8 cellular contexts compared by ENCODE assay signal in the genomic region with DNA sequence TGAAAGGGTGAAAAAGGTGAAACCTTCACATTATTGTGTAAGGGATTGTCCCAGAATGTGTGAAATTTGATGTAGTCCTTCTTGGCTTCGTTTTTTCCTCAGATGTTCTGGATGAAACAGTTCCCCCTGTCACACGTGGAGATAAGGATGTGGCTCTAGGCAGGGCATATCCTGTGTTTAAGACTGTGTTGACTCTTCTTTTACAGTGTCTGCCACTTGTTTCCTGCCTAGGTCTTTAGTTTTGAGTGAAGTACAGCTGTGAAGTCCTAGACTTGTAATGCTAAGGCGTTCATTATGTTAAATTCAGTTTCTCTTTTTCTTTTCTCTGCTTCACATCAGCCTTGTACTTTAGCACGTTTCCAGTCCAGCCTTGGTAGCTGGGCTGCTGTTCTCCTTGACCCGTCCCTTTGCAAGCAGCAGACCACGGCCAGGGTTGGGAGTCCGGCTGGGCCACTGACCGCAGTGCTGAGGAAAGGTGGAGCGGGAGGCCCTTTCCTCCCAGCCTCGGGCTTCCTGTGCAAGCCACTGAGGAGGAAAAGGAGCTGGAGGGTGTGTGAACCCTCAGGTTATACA. TPM values are rescaled to one million over a fixed set of nuclear protein-coding genes. Genes with fewer than 3 reads are reported as not detected.
A peak's percentile ranks its signal among the peaks of the same experiment; 100 is the strongest.
DNase-seq lines count a peak whose midpoint lies in the region; ATAC-seq and TF ChIP-seq lines count a peak whose summit lies in the region.

No MANE protein-coding gene starts in this region.

- H3K27me3 Mint-ChIP-seq in activated T-cell treated with anti-CD3 and anti-CD28 coated beads, Interleukin-2, amount 50 U/mL, for 4 hours (ENCODE audit: low read depth): no peaks in the 10 kb centered on the region
- no peaks in the 10 kb centered on the region for H3K27me3 Mint-ChIP-seq in stimulated activated naive CD8-positive, alpha-beta T cell treated with anti-CD3 and anti-CD28 coated beads, Interleukin-15, amount 100 ng/mL, for 72 hours

- 22% methylated on average over 10 of the region's 10 CpGs for WGBS in right cardiac atrium

- H3K9me3 ChIP-seq in right cardiac atrium (ENCODE audit: control insufficient read depth, low read length): no peaks in the 10 kb centered on the region

- peak overlapping the region; percentile 84 for H3K4me3 Mint-ChIP-seq in activated T-cell treated with anti-CD3 and anti-CD28 coated beads, Interleukin-2, amount 50 U/mL, for 4 hours
- H3K4me3 Mint-ChIP-seq in stimulated activated naive CD8-positive, alpha-beta T cell treated with anti-CD3 and anti-CD28 coated beads, Interleukin-15, amount 100 ng/mL, for 72 hours: peak overlapping the region; percentile 93 to 95

- H3K9me3 Mint-ChIP-seq in activated T-cell treated with anti-CD3 and anti-CD28 coated beads, Interleukin-2, amount 50 U/mL, for 4 hours: no peaks in the 10 kb centered on the region
- no peaks in the 10 kb centered on the region for H3K9me3 Mint-ChIP-seq in stimulated activated naive CD8-positive, alpha-beta T cell treated with anti-CD3 and anti-CD28 coated beads, Interleukin-15, amount 100 ng/mL, for 72 hours

- in situ Hi-C loops in GM13977 (cut with MboI; ENCODE audit: low pct_unique_long_range_greater_than_20kb, low sequenced_read_pairs, unreplicated experiment): no loop called here

- TF ChIP-seq EP300 in Ishikawa (IDR thresholded peaks at IDR 0.05; ENCODE audit: borderline replicate concordance): no peak

- H3K27ac ChIP-seq in right cardiac atrium (ENCODE audit: low read length): peak overlapping the region; percentile 26

- no peaks in the 10 kb centered on the region for H3K27me3 ChIP-seq in right cardiac atrium (ENCODE audit: control insufficient read depth, insufficient read depth)

- H3K4me3 ChIP-seq in right cardiac atrium (ENCODE audit: low read length): no peak overlapping the region

- H3K27ac Mint-ChIP-seq in stimulated activated naive CD8-positive, alpha-beta T cell treated with anti-CD3 and anti-CD28 coated beads, Interleukin-15, amount 100 ng/mL, for 72 hours: peak overlapping the region; percentile 93 to 96

- H3K4me1 Mint-ChIP-seq in activated T-cell treated with anti-CD3 and anti-CD28 coated beads, Interleukin-2, amount 50 U/mL, for 4 hours (ENCODE audit: low read depth): peaks cover 94% of the 10 kb centered on the region
- peaks cover 96% of the 10 kb centered on the region for H3K4me1 Mint-ChIP-seq in stimulated activated naive CD8-positive, alpha-beta T cell treated with anti-CD3 and anti-CD28 coated beads, Interleukin-15, amount 100 ng/mL, for 72 hours

- H3K36me3 Mint-ChIP-seq in activated T-cell treated with anti-CD3 and anti-CD28 coated beads, Interleukin-2, amount 50 U/mL, for 4 hours (ENCODE audit: insufficient read depth): no peaks in the 10 kb centered on the region

- peaks cover 33% of the 10 kb centered on the region for H3K4me1 ChIP-seq in right cardiac atrium (ENCODE audit: control insufficient read depth, insufficient read depth, low read length)

- no peak for TF ChIP-seq CTCF in GM13977 (IDR thresholded peaks at IDR 0.05; ENCODE audit: extremely low read depth, insufficient read depth, missing control alignments)

- ATAC-seq in GM21717 (IDR thresholded peaks at IDR 0.05; ENCODE audit: unreplicated experiment): peak; percentile 74
- peak; percentile 72 to 77 for ATAC-seq in activated T-cell treated with anti-CD3 and anti-CD28 coated beads, Interleukin-2, amount 50 U/mL, for 4 hours
- ATAC-seq in right cardiac atrium: peak; percentile 44 to 79
- ATAC-seq in stimulated activated naive CD8-positive, alpha-beta T cell treated with anti-CD3 and anti-CD28 coated beads, Interleukin-15, amount 100 ng/mL, for 72 hours: peak; percentile 92

- DNase-seq in GM13977 (ENCODE audit: low spot score): peak; percentile 41
- no peak for DNase-seq in activated T-cell treated with anti-CD3 and anti-CD28 coated beads, Interleukin-2, amount 50 U/mL, for 4 hours
- peak; percentile 52 to 74 (median 71) for DNase-seq in right cardiac atrium
- peak in 1 of 2 donors; percentile 32 for DNase-seq in stimulated activated naive CD8-positive, alpha-beta T cell treated with anti-CD3 and anti-CD28 coated beads, Interleukin-15, amount 100 ng/mL, for 72 hours
- no peak for DNase-seq in T-helper 9 cell
- no peak for DNase-seq in COR-L47 (lab: John Stamatoyannopoulos, UW)

- intact Hi-C loops in right cardiac atrium (cut with DNase I): no loop called here

- TF ChIP-seq RAD21 in Ishikawa (IDR thresholded peaks at IDR 0.05; ENCODE audit: low read depth): no peak

TF ChIP-seq in Ishikawa, 13 proteins besides CTCF, POLR2A, EP300 and RAD21:
- TF ChIP-seq, protein P1, sequence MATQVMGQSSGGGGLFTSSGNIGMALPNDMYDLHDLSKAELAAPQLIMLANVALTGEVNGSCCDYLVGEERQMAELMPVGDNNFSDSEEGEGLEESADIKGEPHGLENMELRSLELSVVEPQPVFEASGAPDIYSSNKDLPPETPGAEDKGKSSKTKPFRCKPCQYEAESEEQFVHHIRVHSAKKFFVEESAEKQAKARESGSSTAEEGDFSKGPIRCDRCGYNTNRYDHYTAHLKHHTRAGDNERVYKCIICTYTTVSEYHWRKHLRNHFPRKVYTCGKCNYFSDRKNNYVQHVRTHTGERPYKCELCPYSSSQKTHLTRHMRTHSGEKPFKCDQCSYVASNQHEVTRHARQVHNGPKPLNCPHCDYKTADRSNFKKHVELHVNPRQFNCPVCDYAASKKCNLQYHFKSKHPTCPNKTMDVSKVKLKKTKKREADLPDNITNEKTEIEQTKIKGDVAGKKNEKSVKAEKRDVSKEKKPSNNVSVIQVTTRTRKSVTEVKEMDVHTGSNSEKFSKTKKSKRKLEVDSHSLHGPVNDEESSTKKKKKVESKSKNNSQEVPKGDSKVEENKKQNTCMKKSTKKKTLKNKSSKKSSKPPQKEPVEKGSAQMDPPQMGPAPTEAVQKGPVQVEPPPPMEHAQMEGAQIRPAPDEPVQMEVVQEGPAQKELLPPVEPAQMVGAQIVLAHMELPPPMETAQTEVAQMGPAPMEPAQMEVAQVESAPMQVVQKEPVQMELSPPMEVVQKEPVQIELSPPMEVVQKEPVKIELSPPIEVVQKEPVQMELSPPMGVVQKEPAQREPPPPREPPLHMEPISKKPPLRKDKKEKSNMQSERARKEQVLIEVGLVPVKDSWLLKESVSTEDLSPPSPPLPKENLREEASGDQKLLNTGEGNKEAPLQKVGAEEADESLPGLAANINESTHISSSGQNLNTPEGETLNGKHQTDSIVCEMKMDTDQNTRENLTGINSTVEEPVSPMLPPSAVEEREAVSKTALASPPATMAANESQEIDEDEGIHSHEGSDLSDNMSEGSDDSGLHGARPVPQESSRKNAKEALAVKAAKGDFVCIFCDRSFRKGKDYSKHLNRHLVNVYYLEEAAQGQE (IDR thresholded peaks at IDR 0.05; ENCODE audit: low read depth): peak; percentile 47
- no peak for TF ChIP-seq EGR1 (IDR thresholded peaks at IDR 0.05)
- no peak for TF ChIP-seq TEAD4 (IDR thresholded peaks at IDR 0.05)

RNA-seq across cellular contexts. Expression of a gene that starts 59.1 kb away (rescaled TPM):
- total RNA-seq in activated T-cell treated with anti-CD3 and anti-CD28 coated beads, Interleukin-2, amount 50 U/mL, for 4 hours: 10 to 100 TPM; 44.2 to 47.6 (median 46.2) TPM
- total RNA-seq in right cardiac atrium: 100 to 1,000 TPM; 111 to 154 (median 122) TPM
- 44.6 TPM for polyA plus RNA-seq in right cardiac atrium

Comparison
In these comparisons a context has a peak if more than half of its experiments do, and no peak if none do; other contexts are left out.
1. DNase-seq: peak in GM13977 (single experiment) and right cardiac atrium (3 of 3); none in activated T-cell treated with anti-CD3 and anti-CD28 coated beads, Interleukin-2, amount 50 U/mL, for 4 hours (single experiment), T-helper 9 cell (single experiment) and COR-L47 (single experiment).
2. Peak in every context shown above with its lines, with median percentiles within 50 percentile points of each other: ATAC-seq.